35 cellular contexts compared by ENCODE assay signal in the genomic region with DNA sequence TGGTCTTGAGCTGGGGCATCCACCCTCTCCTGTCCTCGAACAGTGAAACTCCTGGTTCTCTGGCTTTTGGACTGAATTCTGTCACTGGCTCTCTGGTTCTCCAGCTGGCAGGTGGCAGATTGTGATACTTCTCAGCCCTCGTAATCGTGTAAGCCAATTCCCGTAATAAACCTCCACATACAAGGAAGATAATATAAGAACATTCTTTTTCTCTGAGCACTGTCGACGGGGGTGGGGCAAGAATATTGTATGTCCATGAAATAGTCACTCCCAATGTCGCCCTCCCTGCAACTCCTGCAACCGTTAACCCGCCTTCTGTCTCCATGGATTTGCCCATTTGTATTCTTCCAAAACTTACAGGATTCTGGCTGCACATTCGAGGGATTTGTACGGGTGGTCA.
"Had no signal": no experiment of that assay in that cellular context is flagged by ENCODE, and none has a peak within 500 bp of the region (broad histone marks: within the 10 kb centered on the region; RNA-seq: fewer than 3 reads in every experiment).

No MANE protein-coding gene starts in this region.

- H3K36me3 ChIP-seq: adrenal gland, brain microvascular endothelial cell, cardiac muscle cell had no signal

- H3K4me3 ChIP-seq: adrenal gland, body of pancreas, cardiac muscle cell had no signal

- H3K27ac ChIP-seq: adrenal gland, body of pancreas, brain microvascular endothelial cell, cardiac muscle cell, VCaP had no signal

- H3K27me3 ChIP-seq: adrenal gland, body of pancreas, brain microvascular endothelial cell had no signal

- DNase-seq: activated B cell treated with CpG ODN at 0.5 μM for 24 hours; activated CD4-positive, alpha-beta memory T cell treated with anti-CD3 and anti-CD28 coated beads for 36 hours; activated CD4-positive, alpha-beta T cell treated with anti-CD3 and anti-CD28 coated beads for 4 hours; activated CD4-positive, alpha-beta T cell treated with anti-CD3 and anti-CD28 coated beads, Interleukin-2, amount 10 ng/mL, durations not matched to agents 24 days and 14 days; activated CD4-positive, alpha-beta T cell treated with anti-CD3 and anti-CD28 coated beads, Interleukin-2, amount 50 U/mL, for 1 hour; activated CD4-positive, alpha-beta T cell treated with anti-CD3 and anti-CD28 coated beads, Interleukin-2, amount 50 U/mL, for 4 hours; activated CD4-positive, CD25-positive, alpha-beta regulatory T cell treated with anti-CD3 and anti-CD28 coated beads, Interleukin-2, amount 50 U/mL, for 72 hours; activated CD8-positive, alpha-beta memory T cell treated with anti-CD3 and anti-CD28 coated beads, Interleukin-2, amount 50 U/mL, for 4 hours; activated CD8-positive, alpha-beta T cell treated with anti-CD3 and anti-CD28 coated beads for 36 hours; activated effector memory CD4-positive, alpha-beta T cell treated with anti-CD3 and anti-CD28 coated beads, Interleukin-2, amount 50 U/mL, for 16 hours; activated gamma-delta T cell treated with Interleukin-2 at 50 U/mL for 16 hours; activated naive CD4-positive, alpha-beta T cell; activated naive CD4-positive, alpha-beta T cell treated with anti-CD3 and anti-CD28 coated beads for 36 hours; activated naive CD4-positive, alpha-beta T cell treated with anti-CD3 and anti-CD28 coated beads, Interleukin-2, amount 50 U/mL, for 16 hours; activated naive CD8-positive, alpha-beta T cell treated with anti-CD3 and anti-CD28 coated beads for 36 hours; activated T-cell treated with anti-CD3 and anti-CD28 coated beads for 4 hours; activated T-cell treated with anti-CD3 and anti-CD28 coated beads, Interleukin-2, amount 50 U/mL, for 1 hour; activated T-cell treated with anti-CD3 and anti-CD28 coated beads, Interleukin-2, amount 50 U/mL, for 4 hours; activated T-cell treated with anti-CD3 and anti-CD28 coated beads, Interleukin-2, amount 50 U/mL, for 72 hours; adrenal gland; amniotic stem cell; body of pancreas; brain microvascular endothelial cell; caudate nucleus; cerebellar nuclear complex; T-helper 1 cell; T-helper 2 cell; T-helper 9 cell had no signal

- H3K4me1 ChIP-seq: adrenal gland had no signal

- H3K9me3 ChIP-seq: adrenal gland, body of pancreas had no signal

- FAIRE-seq: astrocyte, bronchial epithelial cell, TTC549 had no signal

- ATAC-seq: activated CD8-positive, alpha-beta T cell treated with anti-CD3 and anti-CD28 coated beads for 36 hours; activated naive CD4-positive, alpha-beta T cell treated with anti-CD3 and anti-CD28 coated beads, Interleukin-2, amount 50 U/mL, for 72 hours; activated T-cell treated with anti-CD3 and anti-CD28 coated beads, Interleukin-2, amount 50 U/mL, for 4 hours; activated T-cell treated with anti-CD3 and anti-CD28 coated beads, Interleukin-2, amount 50 U/mL, for 72 hours; activated T-helper 17 cell treated with anti-CD3 and anti-CD28 coated beads, Interleukin-2, amount 50 U/mL, for 72 hours; body of pancreas had no signal
